In genomic region chr9:33289936-33290246, GRCh38 we compare ENCODE assay signal across 9 cellular contexts. TPM values are rescaled to one million over a fixed set of nuclear protein-coding genes. Genes with fewer than 3 reads are reported as not detected.
DNase-seq lines count a peak whose midpoint lies in the region; ATAC-seq lines count a peak whose summit lies in the region.
"Had no signal": no experiment of that assay in that cellular context is flagged by ENCODE, and none has a peak within 500 bp of the region (broad histone marks: within the 10 kb centered on the region; RNA-seq: fewer than 3 reads in every experiment).

No MANE protein-coding gene starts in this region.

- no peaks in the 10 kb centered on the region for H3K9me3 Mint-ChIP-seq in activated T-cell treated with anti-CD3 and anti-CD28 coated beads, Interleukin-2, amount 50 U/mL, for 4 hours
- H3K9me3 Mint-ChIP-seq in activated T-helper 2 cell treated with anti-CD3 and anti-CD28 coated beads, Interferon-gamma antibody, Interleukin-2, Interleukin-4, amounts not matched to agents 10 μg/mL and 5 μg/mL and 100 μg/mL, durations not matched to agents 14 hours and 24 hours and 36 hours: no peaks in the 10 kb centered on the region

- no peak for DNase-seq in activated T-cell treated with anti-CD3 and anti-CD28 coated beads, Interleukin-2, amount 50 U/mL, for 4 hours
- DNase-seq in activated T-cell treated with anti-CD3 and anti-CD28 coated beads for 4 hours: no peak
- DNase-seq in activated T-helper 2 cell treated with anti-CD3 and anti-CD28 coated beads, Interferon-gamma antibody, Interleukin-2, Interleukin-4, amounts not matched to agents 10 μg/mL and 5 μg/mL and 100 μg/mL, durations not matched to agents 14 hours and 24 hours and 36 hours (ENCODE audit: low spot score): no peak
- peak in 3 of 49 donors; percentile 61 to 94 (median 68) for DNase-seq in substantia nigra (lab: John Stamatoyannopoulos, UW)
- DNase-seq in occipital lobe (lab: John Stamatoyannopoulos, UW): no peak

- H3K27me3 Mint-ChIP-seq in activated T-cell treated with anti-CD3 and anti-CD28 coated beads, Interleukin-2, amount 50 U/mL, for 4 hours (ENCODE audit: low read depth): no peaks in the 10 kb centered on the region
- H3K27me3 Mint-ChIP-seq in activated T-helper 2 cell treated with anti-CD3 and anti-CD28 coated beads, Interferon-gamma antibody, Interleukin-2, Interleukin-4, amounts not matched to agents 10 μg/mL and 5 μg/mL and 100 μg/mL, durations not matched to agents 14 hours and 24 hours and 36 hours (ENCODE audit: low read depth): peaks cover 2% of the 10 kb centered on the region

- H3K9ac ChIP-seq in iPS-18a (ENCODE audit: low read length): peak overlapping the region; percentile 99

- H3K36me3 ChIP-seq in iPS-18a (ENCODE audit: control insufficient read depth, low read depth, low read length): peaks cover 7% of the 10 kb centered on the region

- peak overlapping the region; percentile 98 for H3K4me3 Mint-ChIP-seq in activated T-cell treated with anti-CD3 and anti-CD28 coated beads, Interleukin-2, amount 50 U/mL, for 4 hours
- peak overlapping the region; percentile 96 for H3K4me3 Mint-ChIP-seq in activated T-helper 2 cell treated with anti-CD3 and anti-CD28 coated beads, Interferon-gamma antibody, Interleukin-2, Interleukin-4, amounts not matched to agents 10 μg/mL and 5 μg/mL and 100 μg/mL, durations not matched to agents 14 hours and 24 hours and 36 hours (ENCODE audit: low read depth)

- H3K36me3 Mint-ChIP-seq in activated T-cell treated with anti-CD3 and anti-CD28 coated beads, Interleukin-2, amount 50 U/mL, for 4 hours (ENCODE audit: insufficient read depth): peaks cover 25% of the 10 kb centered on the region
- H3K36me3 Mint-ChIP-seq in activated T-helper 2 cell treated with anti-CD3 and anti-CD28 coated beads, Interferon-gamma antibody, Interleukin-2, Interleukin-4, amounts not matched to agents 10 μg/mL and 5 μg/mL and 100 μg/mL, durations not matched to agents 14 hours and 24 hours and 36 hours (ENCODE audit: low read depth): peaks cover 40% of the 10 kb centered on the region

- H3K27me3 ChIP-seq in iPS-18a (ENCODE audit: control insufficient read depth, insufficient read depth, low read length): no peaks in the 10 kb centered on the region

- no peaks in the 10 kb centered on the region for H3K9me3 ChIP-seq in iPS-18a (ENCODE audit: control insufficient read depth, low read depth, low read length)

- peak overlapping the region; percentile 98 for H3K27ac ChIP-seq in iPS-18a (ENCODE audit: low read length)
- H3K27ac ChIP-seq in substantia nigra (ENCODE audit: low read depth, low read length, poor library complexity, severe bottlenecking): peak overlapping the region; percentile 98

- peak overlapping the region; percentile 100 for H3K27ac Mint-ChIP-seq in activated T-helper 2 cell treated with anti-CD3 and anti-CD28 coated beads, Interferon-gamma antibody, Interleukin-2, Interleukin-4, amounts not matched to agents 10 μg/mL and 5 μg/mL and 100 μg/mL, durations not matched to agents 14 hours and 24 hours and 36 hours

- ATAC-seq in activated T-cell treated with anti-CD3 and anti-CD28 coated beads, Interleukin-2, amount 50 U/mL, for 4 hours: no peak
- ATAC-seq in GM19397 (IDR thresholded peaks at IDR 0.05; ENCODE audit: unreplicated experiment) (no peak), GM19328 (IDR thresholded peaks at IDR 0.05; ENCODE audit: unreplicated experiment) (no peak)

- H3K4me3 ChIP-seq in iPS-18a (ENCODE audit: low read length): peak overlapping the region; percentile 95

- intact Hi-C loops in activated T-helper 2 cell treated with anti-CD3 and anti-CD28 coated beads, Interferon-gamma antibody, Interleukin-2, Interleukin-4, amounts not matched to agents 10 μg/mL and 5 μg/mL and 100 μg/mL, durations not matched to agents 14 hours and 24 hours and 36 hours (cut with micrococcal nuclease): loop anchor here (1.0 to 10.0 kb wide), 12 partner anchors 16 to 1165 kb away; partner anchors contain the start of genes AQP3, BAG1, DNAI1 and DNAJA1

- peaks cover 55% of the 10 kb centered on the region for H3K4me1 Mint-ChIP-seq in activated T-cell treated with anti-CD3 and anti-CD28 coated beads, Interleukin-2, amount 50 U/mL, for 4 hours (ENCODE audit: low read depth)
- H3K4me1 Mint-ChIP-seq in activated T-helper 2 cell treated with anti-CD3 and anti-CD28 coated beads, Interferon-gamma antibody, Interleukin-2, Interleukin-4, amounts not matched to agents 10 μg/mL and 5 μg/mL and 100 μg/mL, durations not matched to agents 14 hours and 24 hours and 36 hours (ENCODE audit: low read depth): peaks cover 42% of the 10 kb centered on the region

- peaks cover 4% of the 10 kb centered on the region for H3K4me1 ChIP-seq in iPS-18a (ENCODE audit: control insufficient read depth, low read depth, low read length)

RNA-seq across cellular contexts. Expression of gene NFX1, which starts 0.4 kb away (rescaled TPM):
- 10 to 100 TPM; 35.2 to 42.6 (median 36.0) TPM for total RNA-seq in activated T-cell treated with anti-CD3 and anti-CD28 coated beads, Interleukin-2, amount 50 U/mL, for 4 hours
- total RNA-seq in activated T-helper 2 cell treated with anti-CD3 and anti-CD28 coated beads, Interferon-gamma antibody, Interleukin-2, Interleukin-4, amounts not matched to agents 10 μg/mL and 5 μg/mL and 100 μg/mL, durations not matched to agents 14 hours and 24 hours and 36 hours: 36.9 and 37.2 TPM in 2 replicates
- 18.7 TPM for total RNA-seq in occipital lobe

RNA-seq across cellular contexts. Expression of gene CHMP5, which starts 25.0 kb away (rescaled TPM):
- 10 to 100 TPM; 45.0 to 59.5 (median 46.8) TPM for total RNA-seq in activated T-cell treated with anti-CD3 and anti-CD28 coated beads, Interleukin-2, amount 50 U/mL, for 4 hours
- 54.5 and 57.6 TPM in 2 replicates for total RNA-seq in activated T-helper 2 cell treated with anti-CD3 and anti-CD28 coated beads, Interferon-gamma antibody, Interleukin-2, Interleukin-4, amounts not matched to agents 10 μg/mL and 5 μg/mL and 100 μg/mL, durations not matched to agents 14 hours and 24 hours and 36 hours
- total RNA-seq in occipital lobe: 92.8 TPM

RNA-seq across cellular contexts. Expression of gene BAG1, which starts 25.4 kb away (rescaled TPM):
- 100 to 1,000 TPM; 115 to 133 (median 117) TPM for total RNA-seq in activated T-cell treated with anti-CD3 and anti-CD28 coated beads, Interleukin-2, amount 50 U/mL, for 4 hours
- total RNA-seq in activated T-helper 2 cell treated with anti-CD3 and anti-CD28 coated beads, Interferon-gamma antibody, Interleukin-2, Interleukin-4, amounts not matched to agents 10 μg/mL and 5 μg/mL and 100 μg/mL, durations not matched to agents 14 hours and 24 hours and 36 hours: 62.0 and 68.9 TPM in 2 replicates
- 26.7 TPM for total RNA-seq in occipital lobe

RNA-seq across cellular contexts. Expression of gene SPINK4, which starts 49.9 kb away (rescaled TPM):
- total RNA-seq in activated T-cell treated with anti-CD3 and anti-CD28 coated beads, Interleukin-2, amount 50 U/mL, for 4 hours: not detected
- not detected in 2 replicates for total RNA-seq in activated T-helper 2 cell treated with anti-CD3 and anti-CD28 coated beads, Interferon-gamma antibody, Interleukin-2, Interleukin-4, amounts not matched to agents 10 μg/mL and 5 μg/mL and 100 μg/mL, durations not matched to agents 14 hours and 24 hours and 36 hours
- not detected for total RNA-seq in occipital lobe
- total RNA-seq: dermis microvascular lymphatic vessel endothelial cell had no signal
